8 cellular contexts compared by ENCODE assay signal in the genomic region with DNA sequence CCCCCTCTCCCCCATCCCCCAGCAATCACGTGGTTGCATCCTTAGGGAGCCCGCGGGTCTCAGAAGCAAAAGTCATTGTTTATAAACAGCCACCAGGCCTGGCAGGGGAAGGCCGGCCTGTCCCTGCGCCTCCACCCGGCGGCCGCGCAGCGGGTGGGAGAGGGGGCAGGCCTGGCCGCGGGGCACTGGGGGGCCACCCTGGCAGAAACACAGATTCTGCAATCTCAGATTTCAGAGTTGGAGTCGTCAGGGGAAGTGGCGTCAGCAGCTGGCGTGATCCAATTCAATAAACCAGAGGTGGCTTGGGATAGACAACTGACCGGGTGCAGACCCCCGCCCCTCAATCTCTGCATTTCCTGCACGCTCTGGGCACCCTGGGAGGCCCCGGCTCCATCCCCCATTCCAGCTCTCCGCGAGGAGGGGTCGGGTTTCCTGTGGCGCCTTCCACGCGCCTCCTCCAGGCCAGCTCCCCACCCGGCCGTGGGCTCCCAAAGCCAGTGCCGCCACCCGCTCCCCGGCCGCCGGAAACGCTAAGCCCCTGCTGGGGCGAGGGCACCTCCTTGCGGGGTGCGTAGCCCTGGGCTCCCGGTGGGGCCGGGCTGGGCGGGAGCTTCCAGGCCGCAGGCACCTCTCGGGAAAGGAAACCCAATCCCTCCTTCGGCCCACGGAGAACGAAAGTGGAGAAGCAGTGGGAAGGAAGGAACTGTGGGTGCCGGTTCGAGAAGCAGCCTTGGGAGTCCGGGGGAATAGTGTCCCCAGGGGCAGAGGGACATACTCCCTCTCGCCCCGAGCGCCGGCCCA. TPM values are rescaled to one million over a fixed set of nuclear protein-coding genes. Genes with fewer than 3 reads are reported as not detected.
DNase-seq lines count a peak whose midpoint lies in the region; ATAC-seq, FAIRE-seq and TF ChIP-seq lines count a peak whose summit lies in the region.

No MANE protein-coding gene starts in this region.

- WGBS in iPS DF 6.9 (ENCODE audit: insufficient coverage, insufficient read length), result no CpG with 5 or more reads among the region's 51 CpGs
- 2 to 3% methylated on average over 51 of the region's 51 CpGs for WGBS in sigmoid colon, 2 donors

- DNase-seq in COLO668 (lab: John Stamatoyannopoulos, UW; ENCODE audit: unreplicated experiment) (peak; percentile 64), astrocyte of the hippocampus (ENCODE audit: low read depth, low spot score) (peak; percentile 67), iPS DF 6.9 (ENCODE audit: low read depth, low spot score) (no peak), sigmoid colon (peak; percentile 76), D721Med (ENCODE audit: insufficient read length, low spot score) (no peak), cerebellar cortex (ENCODE audit: low spot score) (no peak)

- H3K4me1 ChIP-seq in iPS DF 6.9 (ENCODE audit: control insufficient read depth, insufficient read depth, low read length) (peaks cover 7% of the 10 kb centered on the region; the same call in 1 of the 2 replicates), sigmoid colon (peaks cover 0 to 38% (median 25%) of the 10 kb centered on the region in 4 donors)

- TF ChIP-seq CTCF in sigmoid colon (IDR thresholded peaks at IDR 0.05) (no peak), D721Med (IDR thresholded peaks at IDR 0.05; ENCODE audit: insufficient read depth, missing control alignments) (no peak)

- H3K9me3 ChIP-seq in iPS DF 6.9 (ENCODE audit: control insufficient read depth, insufficient read depth, low read length) (no peaks in the 10 kb centered on the region), sigmoid colon (no peaks in the 10 kb centered on the region)

- peak overlapping the region; percentile 46 for H3K4me3 ChIP-seq in iPS DF 6.9 (ENCODE audit: low read length)
- peak overlapping the region; percentile 73 to 92 (median 82) for H3K4me3 ChIP-seq in sigmoid colon

- no peak for ATAC-seq in GM19324 (IDR thresholded peaks at IDR 0.05; ENCODE audit: low FRiP score, unreplicated experiment)

- no peaks in the 10 kb centered on the region for H3K36me3 ChIP-seq in iPS DF 6.9 (ENCODE audit: control insufficient read depth, insufficient read depth, low read length)
- no peaks in the 10 kb centered on the region for H3K36me3 ChIP-seq in sigmoid colon

- no peak for TF ChIP-seq POLR2A in sigmoid colon (IDR thresholded peaks at IDR 0.05)

- no peaks in the 10 kb centered on the region for H3K27me3 ChIP-seq in iPS DF 6.9 (ENCODE audit: control insufficient read depth, insufficient read depth, low read length)
- no peaks in the 10 kb centered on the region for H3K27me3 ChIP-seq in sigmoid colon

- TF ChIP-seq EP300 in Ishikawa (IDR thresholded peaks at IDR 0.05; ENCODE audit: borderline replicate concordance), result 0 out of 2 replicates have a peak, but pooled peaks have one; percentile 17
- no peak for TF ChIP-seq EP300 in sigmoid colon (IDR thresholded peaks at IDR 0.05)

- no peak for FAIRE-seq in D721Med (lab: Jason Lieb, UNC)

- TF ChIP-seq RAD21 in Ishikawa (IDR thresholded peaks at IDR 0.05; ENCODE audit: low read depth), result no peak

- intact Hi-C loops in sigmoid colon (cut with DNase I), result loop anchor here (2.0 to 5.0 kb wide), 4 partner anchors 39 to 189 kb away; a partner anchor contains a TSS

- no peak overlapping the region for H3K27ac ChIP-seq in iPS DF 6.9 (ENCODE audit: low read length)
- H3K27ac ChIP-seq in sigmoid colon, result peak overlapping the region; percentile 87 to 91 (median 89)

TF ChIP-seq in Ishikawa, 13 proteins besides CTCF, POLR2A, EP300 and RAD21:
- TF ChIP-seq, protein P1, sequence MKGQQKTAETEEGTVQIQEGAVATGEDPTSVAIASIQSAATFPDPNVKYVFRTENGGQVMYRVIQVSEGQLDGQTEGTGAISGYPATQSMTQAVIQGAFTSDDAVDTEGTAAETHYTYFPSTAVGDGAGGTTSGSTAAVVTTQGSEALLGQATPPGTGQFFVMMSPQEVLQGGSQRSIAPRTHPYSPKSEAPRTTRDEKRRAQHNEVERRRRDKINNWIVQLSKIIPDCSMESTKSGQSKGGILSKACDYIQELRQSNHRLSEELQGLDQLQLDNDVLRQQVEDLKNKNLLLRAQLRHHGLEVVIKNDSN (IDR thresholded peaks at IDR 0.05), result peak; percentile 79
- peak; percentile 31; the same call in 1 of the 2 replicates for TF ChIP-seq TAF1 (IDR thresholded peaks at IDR 0.05; ENCODE audit: low read depth)
- TF ChIP-seq, protein P2, sequence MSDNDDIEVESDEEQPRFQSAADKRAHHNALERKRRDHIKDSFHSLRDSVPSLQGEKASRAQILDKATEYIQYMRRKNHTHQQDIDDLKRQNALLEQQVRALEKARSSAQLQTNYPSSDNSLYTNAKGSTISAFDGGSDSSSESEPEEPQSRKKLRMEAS (IDR thresholded peaks at IDR 0.05), result no peak; the same call in 1 of the 2 replicates
- peak; percentile 21 for TF ChIP-seq NFIC (IDR thresholded peaks at IDR 0.05)
- 0 out of 2 replicates have a peak, but pooled peaks have one; percentile 19 for TF ChIP-seq FOXM1 (IDR thresholded peaks at IDR 0.05; ENCODE audit: borderline replicate concordance, low read depth)
- TF ChIP-seq CEBPB (IDR thresholded peaks at IDR 0.05), result peak; percentile 26; the same call in 1 of the 2 replicates
- TF ChIP-seq ZBTB7A (IDR thresholded peaks at IDR 0.05; ENCODE audit: low read depth), result peak; percentile 98
- TF ChIP-seq, protein P3, sequence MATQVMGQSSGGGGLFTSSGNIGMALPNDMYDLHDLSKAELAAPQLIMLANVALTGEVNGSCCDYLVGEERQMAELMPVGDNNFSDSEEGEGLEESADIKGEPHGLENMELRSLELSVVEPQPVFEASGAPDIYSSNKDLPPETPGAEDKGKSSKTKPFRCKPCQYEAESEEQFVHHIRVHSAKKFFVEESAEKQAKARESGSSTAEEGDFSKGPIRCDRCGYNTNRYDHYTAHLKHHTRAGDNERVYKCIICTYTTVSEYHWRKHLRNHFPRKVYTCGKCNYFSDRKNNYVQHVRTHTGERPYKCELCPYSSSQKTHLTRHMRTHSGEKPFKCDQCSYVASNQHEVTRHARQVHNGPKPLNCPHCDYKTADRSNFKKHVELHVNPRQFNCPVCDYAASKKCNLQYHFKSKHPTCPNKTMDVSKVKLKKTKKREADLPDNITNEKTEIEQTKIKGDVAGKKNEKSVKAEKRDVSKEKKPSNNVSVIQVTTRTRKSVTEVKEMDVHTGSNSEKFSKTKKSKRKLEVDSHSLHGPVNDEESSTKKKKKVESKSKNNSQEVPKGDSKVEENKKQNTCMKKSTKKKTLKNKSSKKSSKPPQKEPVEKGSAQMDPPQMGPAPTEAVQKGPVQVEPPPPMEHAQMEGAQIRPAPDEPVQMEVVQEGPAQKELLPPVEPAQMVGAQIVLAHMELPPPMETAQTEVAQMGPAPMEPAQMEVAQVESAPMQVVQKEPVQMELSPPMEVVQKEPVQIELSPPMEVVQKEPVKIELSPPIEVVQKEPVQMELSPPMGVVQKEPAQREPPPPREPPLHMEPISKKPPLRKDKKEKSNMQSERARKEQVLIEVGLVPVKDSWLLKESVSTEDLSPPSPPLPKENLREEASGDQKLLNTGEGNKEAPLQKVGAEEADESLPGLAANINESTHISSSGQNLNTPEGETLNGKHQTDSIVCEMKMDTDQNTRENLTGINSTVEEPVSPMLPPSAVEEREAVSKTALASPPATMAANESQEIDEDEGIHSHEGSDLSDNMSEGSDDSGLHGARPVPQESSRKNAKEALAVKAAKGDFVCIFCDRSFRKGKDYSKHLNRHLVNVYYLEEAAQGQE (IDR thresholded peaks at IDR 0.05; ENCODE audit: low read depth), result no peak
- TF ChIP-seq TCF12 (IDR thresholded peaks at IDR 0.05; ENCODE audit: low read depth), result no peak; the same call in 1 of the 2 replicates
- peak; percentile 16; the same call in 1 of the 2 replicates for TF ChIP-seq EGR1 (IDR thresholded peaks at IDR 0.05)
- no peak for TF ChIP-seq TEAD4 (IDR thresholded peaks at IDR 0.05)
- TF ChIP-seq CREB1 (IDR thresholded peaks at IDR 0.05; ENCODE audit: low read depth), result no peak
- no peak for TF ChIP-seq YY1 (IDR thresholded peaks at IDR 0.05; ENCODE audit: low read depth)
TF ChIP-seq in Ishikawa: peak in this region for 7.

RNA-seq across cellular contexts. Expression of a gene that starts 1.1 kb away (rescaled TPM):
- total RNA-seq in sigmoid colon, result 10 to 100 TPM; 36.1 to 57.9 (median 43.2) TPM
- 10 to 100 TPM; 20.3 to 52.9 (median 34.8) TPM for polyA plus RNA-seq in sigmoid colon

Comparison
In these comparisons a context has a peak if more than half of its experiments do, and no peak if none do; other contexts are left out.
1. DNase-seq: peak in COLO668 (single experiment), astrocyte of the hippocampus (single experiment) and sigmoid colon (single experiment); none in iPS DF 6.9 (single experiment), D721Med (single experiment) and cerebellar cortex (single experiment).